ENCODE assay signal across 15 cellular contexts in genomic region chrX:125778256-125778655, GRCh38.
DNase-seq lines count a peak whose midpoint lies in the region; TF ChIP-seq lines count a peak whose summit lies in the region.
"Had no signal": no experiment of that assay in that cellular context is flagged by ENCODE, and none has a peak within 500 bp of the region (broad histone marks: within the 10 kb centered on the region; RNA-seq: fewer than 3 reads in every experiment).

No MANE protein-coding gene starts in this region.

- no peak overlapping the region for H3K4me3 Mint-ChIP-seq in MCF 10A (ENCODE audit: unreplicated experiment)
- H3K4me3 Mint-ChIP-seq: B cell; CD8-positive, alpha-beta T cell had no signal

- no peak overlapping the region for H3K9ac ChIP-seq in Karpas-422 (ENCODE audit: low read length)
- H3K9ac ChIP-seq: BLaER1 treated with 17β-estradiol and CSF1 and Interleukin-3, amounts not matched to agents 10 nM and 100 nM had no signal

- no peak for TF ChIP-seq POLR2A in breast epithelium (IDR thresholded peaks at IDR 0.05)

- POLR2A ChIA-PET in MCF 10A (lab: Yijun Ruan, JAX), result no interaction called here

- H3K27ac ChIP-seq in breast epithelium (no peak overlapping the region), Karpas-422 (ENCODE audit: low read length) (no peak overlapping the region)
- H3K27ac ChIP-seq: BLaER1 treated with 17β-estradiol and CSF1 and Interleukin-3, amounts not matched to agents 10 nM and 100 nM had no signal

- no peak overlapping the region for H3K4me2 ChIP-seq in Karpas-422 (ENCODE audit: low read depth, low read length, poor library complexity, severe bottlenecking)
- H3K4me2 ChIP-seq: BLaER1 treated with 17β-estradiol and CSF1 and Interleukin-3, amounts not matched to agents 10 nM and 100 nM had no signal

- no peaks in the 10 kb centered on the region for H4K20me1 ChIP-seq in Karpas-422 (ENCODE audit: insufficient read depth, low read depth, low read length)
- H4K20me1 ChIP-seq: BLaER1 treated with 17β-estradiol and CSF1 and Interleukin-3, amounts not matched to agents 10 nM and 100 nM had no signal

- H3K9me3 ChIP-seq in breast epithelium (no peaks in the 10 kb centered on the region), Karpas-422 (ENCODE audit: low read length) (no peaks in the 10 kb centered on the region)
- H3K9me3 ChIP-seq: BLaER1 treated with 17β-estradiol and CSF1 and Interleukin-3, amounts not matched to agents 10 nM and 100 nM had no signal

- BruUV-seq in MCF 10A (replicated peaks; lab: Mats Ljungman, UMichigan), result no TSS peak

- no peak for TF ChIP-seq CTCF in MCF 10A (IDR thresholded peaks at IDR 0.05; ENCODE audit: unreplicated experiment)
- TF ChIP-seq CTCF in breast epithelium (IDR thresholded peaks at IDR 0.05), result no peak

- H3K27ac Mint-ChIP-seq in MCF 10A (ENCODE audit: low read depth, unreplicated experiment), result no peak overlapping the region
- H3K27ac Mint-ChIP-seq: B cell; CD8-positive, alpha-beta T cell had no signal

- H3K79me2 ChIP-seq in Karpas-422 (ENCODE audit: low read length), result no peaks in the 10 kb centered on the region

- H3K27me3 ChIP-seq in breast epithelium (peaks cover 0 to 7% of the 10 kb centered on the region in 2 donors), Karpas-422 (ENCODE audit: low read length) (no peaks in the 10 kb centered on the region)

- H3K27me3 Mint-ChIP-seq in MCF 10A (ENCODE audit: insufficient read depth, unreplicated experiment), result no peaks in the 10 kb centered on the region
- H3K27me3 Mint-ChIP-seq: B cell had no signal

- CTCF ChIA-PET in MCF 10A (lab: Yijun Ruan, JAX), result no interaction called here

- H3K9me3 Mint-ChIP-seq in MCF 10A (ENCODE audit: unreplicated experiment), result no peaks in the 10 kb centered on the region
- H3K9me3 Mint-ChIP-seq: CD8-positive, alpha-beta T cell had no signal

- no peaks in the 10 kb centered on the region for H3K36me3 Mint-ChIP-seq in MCF 10A (ENCODE audit: insufficient read depth, unreplicated experiment)
- H3K36me3 Mint-ChIP-seq: CD8-positive, alpha-beta T cell had no signal

- H3K4me1 Mint-ChIP-seq in MCF 10A (ENCODE audit: insufficient read depth, unreplicated experiment), result no peaks in the 10 kb centered on the region
- H3K4me1 Mint-ChIP-seq: B cell had no signal

- H3K4me1 ChIP-seq in breast epithelium, result no peaks in the 10 kb centered on the region
- H3K4me1 ChIP-seq in Karpas-422 (ENCODE audit: low read length), result peaks cover 7% of the 10 kb centered on the region; the same call in 1 of the 2 replicates
- H3K4me1 ChIP-seq: BLaER1 treated with 17β-estradiol and CSF1 and Interleukin-3, amounts not matched to agents 10 nM and 100 nM had no signal

- no peak overlapping the region for H2AFZ ChIP-seq in Karpas-422 (ENCODE audit: low read length)

- intact Hi-C loops in MCF 10A (cut with micrococcal nuclease) (no loop called here), breast epithelium (cut with DNase I; ENCODE audit: low total_unique reads) (no loop called here)

- no peak overlapping the region for H3K4me3 ChIP-seq in breast epithelium
- no peak overlapping the region for H3K4me3 ChIP-seq in Karpas-422 (ENCODE audit: low read length)
- H3K4me3 ChIP-seq: BLaER1 treated with 17β-estradiol and CSF1 and Interleukin-3, amounts not matched to agents 10 nM and 100 nM had no signal

- H3K36me3 ChIP-seq in breast epithelium (no peaks in the 10 kb centered on the region), Karpas-422 (ENCODE audit: insufficient read depth, low read length) (no peaks in the 10 kb centered on the region)
- H3K36me3 ChIP-seq: BLaER1 treated with 17β-estradiol and CSF1 and Interleukin-3, amounts not matched to agents 10 nM and 100 nM had no signal

- no peaks in the 10 kb centered on the region for H3K9me2 ChIP-seq in Karpas-422 (replicated peaks; ENCODE audit: insufficient read depth, low read length)

- peak; percentile 13 for DNase-seq in MCF 10A (ENCODE audit: unreplicated experiment)
- DNase-seq in breast epithelium (ENCODE audit: low spot score in 2 of 2), result no peak
- peak; percentile 17 for DNase-seq in astrocyte of the hippocampus (ENCODE audit: low read depth, low spot score)
- DNase-seq in glomerular visceral epithelial cell (ENCODE audit: extremely low spot score), result peak; percentile 3
- peak; percentile 66 for DNase-seq in renal cortical epithelial cell (ENCODE audit: low read depth)
- no peak for DNase-seq in GM19238 (ENCODE audit: insufficient read length, low spot score)
- DNase-seq in GM03348 (ENCODE audit: low spot score), result no peak
- DNase-seq in Karpas-422, result no peak
- DNase-seq: 8988T; CD8-positive, alpha-beta T cell; DMS 273 treated with DMSO at 0.1 percent for 48 hours; GOT3; H7 had no signal

Comparison
In these comparisons a context has a peak if more than half of its experiments do, and no peak if none do; other contexts are left out.
1. DNase-seq: peak in MCF 10A (single experiment), astrocyte of the hippocampus (single experiment), glomerular visceral epithelial cell (single experiment) and renal cortical epithelial cell (single experiment); none in breast epithelium (0 of 2), GM19238 (single experiment), GM03348 (single experiment) and Karpas-422 (single experiment).